In genomic region chr19:57241181-57241580, GRCh38 we compare ENCODE assay signal across 1 cellular context.
TF ChIP-seq lines count a peak whose summit lies in the region.

No MANE protein-coding gene starts in this region.

TF ChIP-seq in HEK293, 187 proteins besides CTCF, POLR2A, EP300 and RAD21 (continued from another document):
- TF ChIP-seq ZNF544 (tag by site-specific recombination; IDR thresholded peaks at IDR 0.05) (no peak), HOXD13 (CRISPR knock-in tag; IDR thresholded peaks at IDR 0.05; ENCODE audit: borderline replicate concordance) (no peak), ATF2 (tag by site-specific recombination; IDR thresholded peaks at IDR 0.05; ENCODE audit: low read depth) (no peak), ZNF707 (tag by site-specific recombination; IDR thresholded peaks at IDR 0.05) (no peak)
